In the genomic region with DNA sequence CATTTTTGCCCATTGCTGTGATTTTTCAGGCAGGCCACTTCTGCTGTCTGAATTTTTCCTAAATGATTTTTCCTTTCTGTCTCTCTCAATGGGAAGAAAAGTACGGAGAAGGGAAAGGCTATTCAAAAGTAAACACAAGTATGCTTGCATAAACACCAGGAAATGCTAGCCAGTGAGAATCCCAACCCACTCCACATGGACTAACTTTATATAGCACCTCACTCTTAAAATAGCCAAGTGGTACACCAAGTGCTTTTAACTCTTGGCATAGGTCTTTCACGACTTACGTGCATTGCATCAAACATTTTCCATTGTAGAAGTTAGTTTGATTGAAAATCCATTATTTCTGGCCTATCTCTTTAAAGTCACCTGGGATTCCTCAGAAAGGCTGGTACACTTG, we compare ENCODE assay signal across 3 cellular contexts.
"Had no signal": no experiment of that assay in that cellular context is flagged by ENCODE, and none has a peak within 500 bp of the region (broad histone marks: within the 10 kb centered on the region; RNA-seq: fewer than 3 reads in every experiment).

No MANE protein-coding gene starts in this region.

- ATAC-seq: GM12878 had no signal

- H3K4me3 ChIP-seq: GM12878 had no signal

- DNase-seq: GDM1, GF-D8 had no signal
